1 cellular context compared by ENCODE assay signal in genomic region chr3:10707089-10707983, GRCh38.
A peak's percentile ranks its signal among the peaks of the same experiment; 100 is the strongest.
TF ChIP-seq lines count a peak whose summit lies in the region.

No MANE protein-coding gene starts in this region.

TF ChIP-seq in HEK293, 187 proteins besides CTCF, POLR2A, EP300 and RAD21 (continued from another document):
- TF ChIP-seq ZBTB6 (tag by site-specific recombination; IDR thresholded peaks at IDR 0.05): no peak
- TF ChIP-seq GLIS2 (tag by site-specific recombination; IDR thresholded peaks at IDR 0.05): peak; percentile 64; the same call in 1 of the 2 replicates
